In the genomic region with DNA sequence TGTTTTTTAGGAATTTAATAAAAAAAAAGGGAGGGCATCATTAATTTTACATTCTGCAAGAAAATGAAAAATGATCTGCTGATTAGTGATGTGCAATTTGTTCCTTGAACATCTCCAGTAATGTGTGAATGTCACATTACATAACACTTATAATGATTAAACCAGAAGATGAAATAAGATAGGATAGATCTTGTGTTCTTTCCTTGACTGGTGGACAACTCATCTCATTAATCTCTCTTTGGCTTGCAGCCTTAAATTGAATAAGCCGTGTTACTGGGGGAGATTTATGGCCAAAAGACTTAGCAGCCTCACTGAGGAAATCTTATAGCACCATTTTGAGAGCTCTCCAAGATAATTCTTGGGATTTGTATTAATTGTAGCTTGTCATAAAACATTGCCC, we compare ENCODE assay signal across 16 cellular contexts.
DNase-seq lines count a peak whose midpoint lies in the region; ATAC-seq and TF ChIP-seq lines count a peak whose summit lies in the region.
"Had no signal": no experiment of that assay in that cellular context is flagged by ENCODE, and none has a peak within 500 bp of the region (broad histone marks: within the 10 kb centered on the region; RNA-seq: fewer than 3 reads in every experiment).

No MANE protein-coding gene starts in this region.

- CTCF ChIA-PET in HEK293 (lab: Yijun Ruan, JAX), result interaction anchor here (0.6 kb wide), 2 partner anchors 11 to 369 kb away, joined by 3 to 4 read pairs; no protein-coding TSS in a partner anchor
- CTCF ChIA-PET in OCI-LY7 (lab: Charles Lee; ENCODE audit: unreplicated experiment), result no interaction called here

- ATAC-seq in GM21390 (IDR thresholded peaks at IDR 0.05; ENCODE audit: unreplicated experiment) (no peak), HG03439 (IDR thresholded peaks at IDR 0.05; ENCODE audit: unreplicated experiment) (no peak), HG03457 (IDR thresholded peaks at IDR 0.05; ENCODE audit: unreplicated experiment) (no peak)
- ATAC-seq: K562 had no signal

- H3K27me3 ChIP-seq in BLaER1 (no peaks in the 10 kb centered on the region), MG63 (no peaks in the 10 kb centered on the region; the same call in 1 of the 2 replicates)
- H3K27me3 ChIP-seq: Peyer's patch had no signal

- H3K79me2 ChIP-seq in OCI-LY7 (ENCODE audit: insufficient read depth, low read depth, low read length), result no peaks in the 10 kb centered on the region

- H3K4me3 ChIP-seq in BLaER1 (no peak overlapping the region), HEK293 (ENCODE audit: low read depth, low read length) (no peak overlapping the region), OCI-LY7 (ENCODE audit: low read depth, low read length, poor library complexity, severe bottlenecking) (no peak overlapping the region), MG63 (no peak overlapping the region)
- H3K4me3 ChIP-seq: K562, Peyer's patch had no signal

- TF ChIP-seq CTCF in HEK293 (tag by site-specific recombination; IDR thresholded peaks at IDR 0.05), result no peak
- no peak for TF ChIP-seq CTCF in OCI-LY7 (conservative IDR thresholded peaks at IDR 0.05; ENCODE audit: low read length)

- H3K9me3 ChIP-seq in BLaER1, result no peaks in the 10 kb centered on the region
- H3K9me3 ChIP-seq in HEK293 (ENCODE audit: control insufficient read depth, insufficient read depth, low read depth, low read length), result no peaks in the 10 kb centered on the region
- no peaks in the 10 kb centered on the region for H3K9me3 ChIP-seq in OCI-LY7 (ENCODE audit: low read length)
- H3K9me3 ChIP-seq in MG63, result no peaks in the 10 kb centered on the region
- H3K9me3 ChIP-seq: Peyer's patch had no signal

- peak overlapping the region; percentile 72 for H3K4me2 ChIP-seq in BLaER1
- peak overlapping the region; percentile 83 for H3K4me2 ChIP-seq in OCI-LY7 (ENCODE audit: low read length)

- H3K9ac ChIP-seq in BLaER1, result no peak overlapping the region

- intact Hi-C loops in OCI-LY7 (cut with micrococcal nuclease; ENCODE audit: unreplicated experiment), result loop anchor here (5.0 kb wide), 3 partner anchors 74 to 564 kb away; a partner anchor contains a TSS

- H3K9me2 ChIP-seq in OCI-LY7 (ENCODE audit: insufficient read depth, low read length), result no peaks in the 10 kb centered on the region

- DNase-seq in OCI-LY7 (ENCODE audit: low spot score), result no peak
- peak; percentile 38 for DNase-seq in kidney glomerular epithelial cell (lab: John Stamatoyannopoulos, UW)
- DNase-seq in MG63, result no peak
- DNase-seq: Calu3; CD4-positive, alpha-beta T cell; HCEC 1CT; NCI-H1436; NCI-H2029; Peyer's patch; Right ventricle myocardium superior had no signal

- POLR2A ChIA-PET in HEK293 (lab: Yijun Ruan, JAX), result no interaction called here
- POLR2A ChIA-PET in OCI-LY7 (lab: Charles Lee), result interaction anchor here (0.8 to 1.3 kb wide), 4 partner anchors 24 to 137 kb away, joined by 3 to 4 read pairs (median 3); no protein-coding TSS in a partner anchor

- H3K36me3 ChIP-seq in BLaER1 (no peaks in the 10 kb centered on the region), HEK293 (ENCODE audit: control insufficient read depth in 2 of 2, insufficient read depth in 1 of 2, low read length in 2 of 2) (no peaks in the 10 kb centered on the region), OCI-LY7 (ENCODE audit: insufficient read depth, low read length) (no peaks in the 10 kb centered on the region), MG63 (no peaks in the 10 kb centered on the region)
- H3K36me3 ChIP-seq: Peyer's patch had no signal

- H2AFZ ChIP-seq in OCI-LY7 (ENCODE audit: low read length), result peak overlapping the region; percentile 88

- H4K20me1 ChIP-seq in BLaER1 (no peaks in the 10 kb centered on the region), OCI-LY7 (ENCODE audit: insufficient read depth, low read length) (no peaks in the 10 kb centered on the region)

- H3K4me1 ChIP-seq in BLaER1 (peaks cover 75% of the 10 kb centered on the region), HEK293 (ENCODE audit: control insufficient read depth, insufficient read depth, low read length) (peaks cover 27% of the 10 kb centered on the region), OCI-LY7 (ENCODE audit: insufficient read depth, low read length, poor library complexity, severe bottlenecking) (peaks cover 94% of the 10 kb centered on the region)

- no peak overlapping the region for H3K27ac ChIP-seq in BLaER1
- no peak overlapping the region for H3K27ac ChIP-seq in HEK293 (ENCODE audit: extremely low read depth, low read depth, low read length)
- H3K27ac ChIP-seq in OCI-LY7 (ENCODE audit: low read depth, low read length, poor library complexity, severe bottlenecking), result peak overlapping the region; percentile 95
- H3K27ac ChIP-seq: Peyer's patch had no signal

- BruUV-seq in OCI-LY7 (replicated peaks; lab: Mats Ljungman, UMichigan), result no TSS peak

TF ChIP-seq in HEK293, 187 proteins besides CTCF, POLR2A, EP300 and RAD21 (continues in another document):
- TF ChIP-seq, protein P1, sequence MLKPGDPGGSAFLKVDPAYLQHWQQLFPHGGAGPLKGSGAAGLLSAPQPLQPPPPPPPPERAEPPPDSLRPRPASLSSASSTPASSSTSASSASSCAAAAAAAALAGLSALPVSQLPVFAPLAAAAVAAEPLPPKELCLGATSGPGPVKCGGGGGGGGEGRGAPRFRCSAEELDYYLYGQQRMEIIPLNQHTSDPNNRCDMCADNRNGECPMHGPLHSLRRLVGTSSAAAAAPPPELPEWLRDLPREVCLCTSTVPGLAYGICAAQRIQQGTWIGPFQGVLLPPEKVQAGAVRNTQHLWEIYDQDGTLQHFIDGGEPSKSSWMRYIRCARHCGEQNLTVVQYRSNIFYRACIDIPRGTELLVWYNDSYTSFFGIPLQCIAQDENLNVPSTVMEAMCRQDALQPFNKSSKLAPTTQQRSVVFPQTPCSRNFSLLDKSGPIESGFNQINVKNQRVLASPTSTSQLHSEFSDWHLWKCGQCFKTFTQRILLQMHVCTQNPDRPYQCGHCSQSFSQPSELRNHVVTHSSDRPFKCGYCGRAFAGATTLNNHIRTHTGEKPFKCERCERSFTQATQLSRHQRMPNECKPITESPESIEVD (tag by site-specific recombination; IDR thresholded peaks at IDR 0.05), result peak; percentile 64
- TF ChIP-seq ZNF654 (tag by site-specific recombination; IDR thresholded peaks at IDR 0.05; ENCODE audit: low read depth), result no peak
- TF ChIP-seq ZNF138 (tag by site-specific recombination; IDR thresholded peaks at IDR 0.05; ENCODE audit: borderline replicate concordance), result no peak
- no peak for TF ChIP-seq ZBTB8A (tag by site-specific recombination; IDR thresholded peaks at IDR 0.05)
- TF ChIP-seq ZNF24 (tag by site-specific recombination; IDR thresholded peaks at IDR 0.05), result no peak
- TF ChIP-seq IKZF3 (tag by site-specific recombination; IDR thresholded peaks at IDR 0.05), result 0 out of 2 replicates have a peak, but pooled peaks have one; percentile 16
- no peak for TF ChIP-seq ZBTB17 (tag by site-specific recombination; IDR thresholded peaks at IDR 0.05)
- TF ChIP-seq GLIS1 (tag by site-specific recombination; IDR thresholded peaks at IDR 0.05), result no peak
- TF ChIP-seq ZNF140 (tag by site-specific recombination; IDR thresholded peaks at IDR 0.05), result no peak
- TF ChIP-seq ZNF843 (tag by site-specific recombination; IDR thresholded peaks at IDR 0.05), result peak; percentile 28; the same call in 1 of the 2 replicates
- TF ChIP-seq MYNN (tag by site-specific recombination; IDR thresholded peaks at IDR 0.05; ENCODE audit: borderline replicate concordance), result no peak
- peak; percentile 53; the same call in 1 of the 2 replicates for TF ChIP-seq ZEB2 (tag by site-specific recombination; IDR thresholded peaks at IDR 0.05)
- TF ChIP-seq ZNF133 (tag by site-specific recombination; IDR thresholded peaks at IDR 0.05), result no peak
- TF ChIP-seq, protein P2, sequence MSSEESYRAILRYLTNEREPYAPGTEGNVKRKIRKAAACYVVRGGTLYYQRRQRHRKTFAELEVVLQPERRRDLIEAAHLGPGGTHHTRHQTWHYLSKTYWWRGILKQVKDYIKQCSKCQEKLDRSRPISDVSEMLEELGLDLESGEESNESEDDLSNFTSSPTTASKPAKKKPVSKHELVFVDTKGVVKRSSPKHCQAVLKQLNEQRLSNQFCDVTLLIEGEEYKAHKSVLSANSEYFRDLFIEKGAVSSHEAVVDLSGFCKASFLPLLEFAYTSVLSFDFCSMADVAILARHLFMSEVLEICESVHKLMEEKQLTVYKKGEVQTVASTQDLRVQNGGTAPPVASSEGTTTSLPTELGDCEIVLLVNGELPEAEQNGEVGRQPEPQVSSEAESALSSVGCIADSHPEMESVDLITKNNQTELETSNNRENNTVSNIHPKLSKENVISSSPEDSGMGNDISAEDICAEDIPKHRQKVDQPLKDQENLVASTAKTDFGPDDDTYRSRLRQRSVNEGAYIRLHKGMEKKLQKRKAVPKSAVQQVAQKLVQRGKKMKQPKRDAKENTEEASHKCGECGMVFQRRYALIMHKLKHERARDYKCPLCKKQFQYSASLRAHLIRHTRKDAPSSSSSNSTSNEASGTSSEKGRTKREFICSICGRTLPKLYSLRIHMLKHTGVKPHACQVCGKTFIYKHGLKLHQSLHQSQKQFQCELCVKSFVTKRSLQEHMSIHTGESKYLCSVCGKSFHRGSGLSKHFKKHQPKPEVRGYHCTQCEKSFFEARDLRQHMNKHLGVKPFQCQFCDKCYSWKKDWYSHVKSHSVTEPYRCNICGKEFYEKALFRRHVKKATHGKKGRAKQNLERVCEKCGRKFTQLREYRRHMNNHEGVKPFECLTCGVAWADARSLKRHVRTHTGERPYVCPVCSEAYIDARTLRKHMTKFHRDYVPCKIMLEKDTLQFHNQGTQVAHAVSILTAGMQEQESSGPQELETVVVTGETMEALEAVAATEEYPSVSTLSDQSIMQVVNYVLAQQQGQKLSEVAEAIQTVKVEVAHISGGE (tag by site-specific recombination; conservative IDR thresholded peaks at IDR 0.05; ENCODE audit: low read depth), result no peak
